Comparison of ENCODE assay signal across 15 cellular contexts in the genomic region with DNA sequence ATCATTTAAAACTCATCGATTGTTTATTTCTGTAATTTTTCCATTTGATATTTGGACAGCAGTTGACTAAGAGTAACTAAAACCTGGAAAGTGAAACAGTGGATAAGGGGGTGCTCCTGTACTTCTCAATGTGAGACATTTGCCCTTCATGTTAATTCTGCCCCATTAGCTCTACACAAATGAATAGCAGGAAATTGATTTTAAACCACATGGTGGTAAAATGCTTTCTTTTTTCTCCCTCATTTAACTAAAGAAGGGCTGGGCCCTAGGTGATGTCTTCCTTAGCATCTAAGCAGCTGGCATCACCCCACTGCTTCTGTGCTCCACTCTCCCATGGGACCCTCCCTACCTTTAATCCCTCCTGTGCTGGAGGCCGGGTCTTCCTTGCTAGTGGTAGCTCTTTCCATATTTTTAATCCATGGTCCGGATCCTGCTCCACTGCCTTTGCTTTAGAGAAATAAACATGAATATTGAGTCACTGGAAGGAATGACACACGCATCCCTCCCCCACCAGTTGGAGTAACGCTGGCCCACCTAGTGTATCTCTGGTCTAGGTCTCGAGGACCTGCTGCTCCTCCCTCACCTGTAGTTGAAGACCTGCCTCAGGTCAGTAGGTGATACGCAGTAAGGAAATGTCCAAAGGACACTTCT. TPM values are rescaled to one million over a fixed set of nuclear protein-coding genes. Genes with fewer than 3 reads are reported as not detected.
"Had no signal": no experiment of that assay in that cellular context is flagged by ENCODE, and none has a peak within 500 bp of the region (broad histone marks: within the 10 kb centered on the region; RNA-seq: fewer than 3 reads in every experiment).

No MANE protein-coding gene starts in this region.

- H3K4me1 ChIP-seq: prostate gland, upper lobe of right lung had no signal

- H3K36me3 ChIP-seq: adrenal gland, cardiac muscle cell, gastroesophageal sphincter, prostate gland, thoracic aorta, upper lobe of right lung had no signal

- H3K27me3 ChIP-seq: adrenal gland, cardiac muscle cell, gastroesophageal sphincter, upper lobe of right lung had no signal

- H3K4me3 ChIP-seq: adrenal gland, cardiac muscle cell, gastroesophageal sphincter, lung, prostate gland, skin epidermis, thoracic aorta, upper lobe of right lung had no signal

- DNase-seq: activated CD4-positive, alpha-beta T cell treated with anti-CD3 and anti-CD28 coated beads, Interleukin-2, amount 10 ng/mL, durations not matched to agents 24 days and 14 days; activated naive CD4-positive, alpha-beta T cell treated with anti-CD3 and anti-CD28 coated beads, Interleukin-2, amount 10 ng/mL, durations not matched to agents 7 days and 5 days; adrenal gland; erythroblast; islet precursor cell; right cardiac atrium; stimulated activated CD4-positive, alpha-beta T cell treated with anti-CD3 and anti-CD28 coated beads, Interleukin-15, amount 100 ng/mL, for 24 hours; stimulated activated CD4-positive, alpha-beta T cell treated with anti-CD3 and anti-CD28 coated beads, Interleukin-4, amount 100 ng/mL, for 24 hours; upper lobe of right lung had no signal

- H3K27ac ChIP-seq: adrenal gland, cardiac muscle cell, gastroesophageal sphincter, prostate gland, skin epidermis, thoracic aorta, upper lobe of right lung had no signal

- H3K9me3 ChIP-seq: adrenal gland, gastroesophageal sphincter, prostate gland, thoracic aorta, upper lobe of right lung had no signal

RNA-seq across cellular contexts. Expression of gene LAMP3, which starts 30.2 kb away (rescaled TPM):
- polyA plus RNA-seq: cardiac muscle cell had no signal
